22 cellular contexts compared by ENCODE assay signal in the genomic region with DNA sequence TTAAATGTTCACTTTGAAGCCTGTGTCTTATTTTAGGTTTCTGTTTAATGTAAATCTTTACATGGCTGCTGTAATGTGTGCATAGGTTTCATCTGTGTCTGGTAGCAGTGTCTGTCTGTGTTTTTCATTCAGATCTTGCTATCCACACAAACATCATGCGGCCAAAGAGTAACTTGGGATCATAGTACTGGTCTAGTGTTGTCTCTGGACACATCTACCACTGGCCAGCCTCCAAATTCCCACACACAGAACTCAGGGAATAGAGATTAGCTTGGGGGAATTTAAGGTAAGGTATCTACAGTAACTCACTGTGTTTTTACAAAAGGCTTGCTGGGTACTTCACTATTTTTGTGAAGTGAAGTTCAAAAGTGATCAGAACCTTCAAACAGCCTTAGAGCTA. TPM values are rescaled to one million over a fixed set of nuclear protein-coding genes. Genes with fewer than 3 reads are reported as not detected.
A peak's percentile ranks its signal among the peaks of the same experiment; 100 is the strongest.
DNase-seq lines count a peak whose midpoint lies in the region; ATAC-seq, FAIRE-seq and TF ChIP-seq lines count a peak whose summit lies in the region.
"Had no signal": no experiment of that assay in that cellular context is flagged by ENCODE, and none has a peak within 500 bp of the region (broad histone marks: within the 10 kb centered on the region; RNA-seq: fewer than 3 reads in every experiment).

No MANE protein-coding gene starts in this region.

- H3K9ac ChIP-seq in endodermal cell (ENCODE audit: extremely low read depth, low read length, poor library complexity, severe bottlenecking), result no peak overlapping the region
- H3K9ac ChIP-seq: BLaER1 had no signal

- peak; percentile 72 for FAIRE-seq in GM12892 (lab: Jason Lieb, UNC)
- FAIRE-seq: GM12878 had no signal

- no peak for TF ChIP-seq POLR2A in GM12892 (IDR thresholded peaks at IDR 0.05; ENCODE audit: low read depth, low read length)

- peaks cover 2% of the 10 kb centered on the region for H3K4me1 Mint-ChIP-seq in T-helper 17 cell
- no peaks in the 10 kb centered on the region for H3K4me1 Mint-ChIP-seq in endodermal cell
- H3K4me1 Mint-ChIP-seq in progenitor cell of endocrine pancreas (ENCODE audit: low read depth), result no peaks in the 10 kb centered on the region

- H3K9me3 ChIP-seq in T-helper 17 cell (ENCODE audit: control insufficient read depth, low read length, poor library complexity, severe bottlenecking) (no peaks in the 10 kb centered on the region), endodermal cell (ENCODE audit: control insufficient read depth, low read length) (no peaks in the 10 kb centered on the region)
- H3K9me3 ChIP-seq: BLaER1 had no signal

- DNase-seq in GM12892 (ENCODE audit: insufficient read length) (no peak), T-helper 17 cell (no peak), endodermal cell (no peak), progenitor cell of endocrine pancreas (ENCODE audit: low spot score, unreplicated experiment) (no peak), EL (no peak), OCI-M1 (lab: John Stamatoyannopoulos, UW) (no peak), GM19240 (ENCODE audit: insufficient read length, low spot score) (no peak)
- DNase-seq: ACHN; CD4-positive, alpha-beta T cell; COR-L47; DMS 273 treated with DMSO at 0.1 percent for 48 hours; DMS79 treated with DMSO at 0.1 percent for 48 hours; KBM-7; NCI-H1694; NCI-H2081; NCI-H2171; NCI-H345; NCI-H524 treated with DMSO at 0.1 percent for 48 hours; NCI-H82; Right ventricle myocardium superior had no signal

- 100% methylated on average over 1 of the region's 1 CpG; no CpG with 5 or more reads in 1 of the 2 experiments for WGBS in endodermal cell (ENCODE audit: insufficient coverage in 1 of 2, insufficient read length in 1 of 2), 2 experiments

- H3K4me3 Mint-ChIP-seq in T-helper 17 cell, result no peak overlapping the region
- no peak overlapping the region for H3K4me3 Mint-ChIP-seq in endodermal cell
- no peak overlapping the region for H3K4me3 Mint-ChIP-seq in progenitor cell of endocrine pancreas (ENCODE audit: low read depth)
- H3K4me3 Mint-ChIP-seq: CD4-positive, alpha-beta T cell had no signal

- H3K36me3 ChIP-seq in endodermal cell (ENCODE audit: control insufficient read depth, insufficient read depth, low read length), result peaks cover 97% of the 10 kb centered on the region

- H3K36me3 Mint-ChIP-seq in T-helper 17 cell (ENCODE audit: low read depth), result peaks cover 2% of the 10 kb centered on the region
- peaks cover 83% of the 10 kb centered on the region for H3K36me3 Mint-ChIP-seq in endodermal cell (ENCODE audit: low read depth)
- H3K36me3 Mint-ChIP-seq in progenitor cell of endocrine pancreas (ENCODE audit: insufficient read depth), result peaks cover 27% of the 10 kb centered on the region

- H3K27ac Mint-ChIP-seq in T-helper 17 cell (peak overlapping the region; percentile 79), endodermal cell (peak overlapping the region; percentile 29), progenitor cell of endocrine pancreas (peak overlapping the region; percentile 50)
- H3K27ac Mint-ChIP-seq: CD4-positive, alpha-beta T cell had no signal

- no peaks in the 10 kb centered on the region for H3K4me1 ChIP-seq in endodermal cell (ENCODE audit: control insufficient read depth, insufficient read depth, low read length)
- H3K4me1 ChIP-seq: BLaER1 had no signal

- H3K27me3 Mint-ChIP-seq in T-helper 17 cell (no peaks in the 10 kb centered on the region), endodermal cell (ENCODE audit: insufficient read depth) (no peaks in the 10 kb centered on the region), progenitor cell of endocrine pancreas (no peaks in the 10 kb centered on the region)
- H3K27me3 Mint-ChIP-seq: CD4-positive, alpha-beta T cell had no signal

- TF ChIP-seq CTCF in endodermal cell (conservative IDR thresholded peaks at IDR 0.05), result no peak
- TF ChIP-seq CTCF in progenitor cell of endocrine pancreas (IDR thresholded peaks at IDR 0.05; ENCODE audit: unreplicated experiment), result no peak

- no peak overlapping the region for H3K4me3 ChIP-seq in endodermal cell (ENCODE audit: low read length)
- H3K4me3 ChIP-seq: BLaER1, GM12878 had no signal

- H3K9me3 Mint-ChIP-seq in endodermal cell, result no peaks in the 10 kb centered on the region
- H3K9me3 Mint-ChIP-seq in progenitor cell of endocrine pancreas (ENCODE audit: low read depth), result no peaks in the 10 kb centered on the region
- H3K9me3 Mint-ChIP-seq: CD4-positive, alpha-beta T cell had no signal

- H3K27ac ChIP-seq in endodermal cell (ENCODE audit: low read depth, low read length), result no peak overlapping the region
- H3K27ac ChIP-seq: BLaER1 had no signal

- no peak for ATAC-seq in T-helper 17 cell
- ATAC-seq: GM12878 had no signal

- H3K27me3 ChIP-seq in endodermal cell (ENCODE audit: control insufficient read depth, insufficient read depth, low read length, poor library complexity, severe bottlenecking), result no peaks in the 10 kb centered on the region
- H3K27me3 ChIP-seq: BLaER1 had no signal

RNA-seq across cellular contexts. Expression of a gene that starts 32.1 kb away (rescaled TPM):
- polyA plus RNA-seq in GM12892 (2012; ENCODE audit: missing spikeins), result 21.3 TPM
- total RNA-seq in T-helper 17 cell (10 to 100 TPM; 27.0 to 35.5 TPM), endodermal cell (10 to 100 TPM; 34.6 to 44.4 TPM), progenitor cell of endocrine pancreas (42.6 and 50.8 TPM in 2 replicates)
- polyA plus RNA-seq in endodermal cell (2013, experiment 1 of 2), result 30.4 TPM
- polyA plus RNA-seq in endodermal cell (2013, experiment 2 of 2), result 37.5 TPM

RNA-seq across cellular contexts. Expression of a gene that starts 44.3 kb away (rescaled TPM):
- 34.8 TPM for polyA plus RNA-seq in GM12892 (2012; ENCODE audit: missing spikeins)
- 10 to 100 TPM; 57.2 to 59.5 TPM for total RNA-seq in T-helper 17 cell
- 100 to 1,000 TPM; 161 to 163 TPM for total RNA-seq in endodermal cell
- polyA plus RNA-seq in endodermal cell (2013, experiment 1 of 2), result 164 TPM
- polyA plus RNA-seq in endodermal cell (2013, experiment 2 of 2), result 150 TPM
- 129 and 141 TPM in 2 replicates for total RNA-seq in progenitor cell of endocrine pancreas

Comparison
In these comparisons a context has a peak if more than half of its experiments do, and no peak if none do; other contexts are left out.
1. H3K27ac Mint-ChIP-seq: peak in every context shown above with its lines; median percentile 79 in T-helper 17 cell; 50 in progenitor cell of endocrine pancreas; 29 in endodermal cell.